In the genomic region with DNA sequence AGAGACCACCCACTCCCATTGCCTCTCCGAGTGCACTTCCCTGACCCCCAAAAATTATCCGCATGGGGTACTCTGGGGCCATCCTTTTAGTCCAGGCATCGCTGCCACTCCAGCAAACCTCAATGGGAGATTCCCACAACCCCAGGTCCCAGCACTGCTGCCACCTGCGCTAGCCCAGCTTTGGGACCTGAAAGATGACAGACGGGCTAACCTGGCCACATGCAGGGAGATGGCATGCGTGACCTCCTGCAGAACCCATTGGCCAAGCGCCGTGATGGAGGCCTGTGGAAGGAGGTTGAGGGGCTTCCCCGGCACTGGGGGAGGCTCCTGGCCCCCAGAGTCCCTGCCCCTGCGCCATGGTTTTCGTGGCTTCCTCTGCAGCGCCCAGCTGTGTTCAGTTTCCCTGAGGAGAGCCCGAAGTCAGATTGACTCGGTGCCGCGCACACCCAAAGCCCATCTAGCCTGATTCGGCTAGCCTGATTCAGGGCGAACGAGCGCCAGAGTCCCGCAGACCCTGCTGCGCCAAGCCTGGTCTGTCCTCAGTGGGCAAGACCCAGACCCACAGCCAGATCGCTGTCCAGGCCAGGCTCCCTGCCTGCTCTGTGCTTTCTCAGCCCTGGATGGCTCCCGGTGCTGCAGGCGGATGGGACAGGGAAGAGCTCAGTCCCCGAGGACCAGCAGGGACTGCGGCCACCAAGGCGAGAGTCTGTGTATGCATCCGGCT, we compare ENCODE assay signal across 9 cellular contexts. TPM values are rescaled to one million over a fixed set of nuclear protein-coding genes. Genes with fewer than 3 reads are reported as not detected.
A peak's percentile ranks its signal among the peaks of the same experiment; 100 is the strongest.
DNase-seq lines count a peak whose midpoint lies in the region; ATAC-seq and TF ChIP-seq lines count a peak whose summit lies in the region.
"Had no signal": no experiment of that assay in that cellular context is flagged by ENCODE, and none has a peak within 500 bp of the region (broad histone marks: within the 10 kb centered on the region; RNA-seq: fewer than 3 reads in every experiment).

No MANE protein-coding gene starts in this region.

- ATAC-seq in activated naive CD8-positive, alpha-beta T cell treated with anti-CD3 and anti-CD28 coated beads, Interleukin-2, amount 50 U/mL, for 24 hours = no peak
- no peak for ATAC-seq in stimulated activated naive B cell treated with anti-CD40 and anti-IgM and Interleukin-4, amounts not matched to agents 10 μg/mL and 1 μg/mL and 100 μg/mL, for 72 hours (replicated peaks)

- H3K9me3 Mint-ChIP-seq in activated naive CD8-positive, alpha-beta T cell (ENCODE audit: low read depth) = no peaks in the 10 kb centered on the region
- H3K9me3 Mint-ChIP-seq in activated naive CD8-positive, alpha-beta T cell treated with anti-CD3 and anti-CD28 coated beads, Interleukin-2, amount 50 U/mL, for 24 hours = no peaks in the 10 kb centered on the region
- peaks cover 6% of the 10 kb centered on the region for H3K9me3 Mint-ChIP-seq in glutamatergic neuron (ENCODE audit: unreplicated experiment)
- no peaks in the 10 kb centered on the region for H3K9me3 Mint-ChIP-seq in stimulated activated naive B cell treated with anti-CD40 and anti-IgM and Interleukin-4, amounts not matched to agents 10 μg/mL and 1 μg/mL and 100 μg/mL, for 72 hours

- H3K9me3 ChIP-seq in NT2/D1 (ENCODE audit: insufficient read depth, low read length) (peaks cover 12% of the 10 kb centered on the region; the same call in 1 of the 2 replicates), colonic mucosa (no peaks in the 10 kb centered on the region)

- H3K4me1 ChIP-seq in NT2/D1 (ENCODE audit: insufficient read depth, insufficient read length) (peaks cover 15% of the 10 kb centered on the region), colonic mucosa (peaks cover 4% of the 10 kb centered on the region)

- H3K27me3 ChIP-seq in NT2/D1 (ENCODE audit: insufficient read depth, insufficient read length) (peaks cover 60% of the 10 kb centered on the region), colonic mucosa (peaks cover 52% of the 10 kb centered on the region)

- intact Hi-C loops in colonic mucosa (cut with DNase I) = no loop called here

- H3K36me3 Mint-ChIP-seq in activated naive CD8-positive, alpha-beta T cell = no peaks in the 10 kb centered on the region
- H3K36me3 Mint-ChIP-seq in activated naive CD8-positive, alpha-beta T cell treated with anti-CD3 and anti-CD28 coated beads, Interleukin-2, amount 50 U/mL, for 24 hours (ENCODE audit: low read depth) = no peaks in the 10 kb centered on the region
- H3K36me3 Mint-ChIP-seq in glutamatergic neuron (ENCODE audit: unreplicated experiment) = no peaks in the 10 kb centered on the region
- no peaks in the 10 kb centered on the region for H3K36me3 Mint-ChIP-seq in stimulated activated naive B cell treated with anti-CD40 and anti-IgM and Interleukin-4, amounts not matched to agents 10 μg/mL and 1 μg/mL and 100 μg/mL, for 72 hours

- H3K9ac ChIP-seq in NT2/D1 (ENCODE audit: insufficient read length, low read depth) (peak overlapping the region; percentile 42), colonic mucosa (ENCODE audit: low read depth in 2 of 2, low read length in 2 of 2) (no peak overlapping the region)

- no peak for DNase-seq in activated naive CD8-positive, alpha-beta T cell treated with anti-CD3 and anti-CD28 coated beads, Interleukin-2, amount 50 U/mL, for 24 hours
- no peak for DNase-seq in NT2/D1 (ENCODE audit: low read depth, low spot score)
- no peak for DNase-seq in glutamatergic neuron
- DNase-seq in stimulated activated naive B cell treated with anti-CD40 and anti-IgM and Interleukin-4, amounts not matched to agents 10 μg/mL and 1 μg/mL and 100 μg/mL, for 72 hours = no peak
- DNase-seq in NCI-H1436 (lab: John Stamatoyannopoulos, UW) = no peak
- DNase-seq in GM03348 (ENCODE audit: low spot score) = no peak
- DNase-seq in colonic mucosa = no peak

- H3K27me3 Mint-ChIP-seq in activated naive CD8-positive, alpha-beta T cell = peaks cover 21% of the 10 kb centered on the region
- peaks cover 32% of the 10 kb centered on the region for H3K27me3 Mint-ChIP-seq in activated naive CD8-positive, alpha-beta T cell treated with anti-CD3 and anti-CD28 coated beads, Interleukin-2, amount 50 U/mL, for 24 hours
- H3K27me3 Mint-ChIP-seq in glutamatergic neuron (ENCODE audit: unreplicated experiment) = peaks cover 26% of the 10 kb centered on the region
- H3K27me3 Mint-ChIP-seq in stimulated activated naive B cell treated with anti-CD40 and anti-IgM and Interleukin-4, amounts not matched to agents 10 μg/mL and 1 μg/mL and 100 μg/mL, for 72 hours = peaks cover 28 to 42% of the 10 kb centered on the region in 2 donors

- peak overlapping the region; percentile 70 for H3K4me3 Mint-ChIP-seq in activated naive CD8-positive, alpha-beta T cell
- no peak overlapping the region for H3K4me3 Mint-ChIP-seq in activated naive CD8-positive, alpha-beta T cell treated with anti-CD3 and anti-CD28 coated beads, Interleukin-2, amount 50 U/mL, for 24 hours
- H3K4me3 Mint-ChIP-seq in glutamatergic neuron (ENCODE audit: unreplicated experiment) = peak overlapping the region; percentile 79
- peak overlapping the region; percentile 65 to 76 for H3K4me3 Mint-ChIP-seq in stimulated activated naive B cell treated with anti-CD40 and anti-IgM and Interleukin-4, amounts not matched to agents 10 μg/mL and 1 μg/mL and 100 μg/mL, for 72 hours

- no peak overlapping the region for H3K27ac ChIP-seq in colonic mucosa

- H3K36me3 ChIP-seq in NT2/D1 (ENCODE audit: insufficient read depth, insufficient read length, low read length) (no peaks in the 10 kb centered on the region), colonic mucosa (no peaks in the 10 kb centered on the region)

- H3K4me3 ChIP-seq in NT2/D1 (ENCODE audit: insufficient read length, low read depth) (peak overlapping the region; percentile 11), colonic mucosa (no peak overlapping the region)

- H3K27ac Mint-ChIP-seq in activated naive CD8-positive, alpha-beta T cell = no peak overlapping the region
- H3K27ac Mint-ChIP-seq in activated naive CD8-positive, alpha-beta T cell treated with anti-CD3 and anti-CD28 coated beads, Interleukin-2, amount 50 U/mL, for 24 hours = no peak overlapping the region
- no peak overlapping the region for H3K27ac Mint-ChIP-seq in glutamatergic neuron (ENCODE audit: unreplicated experiment)
- H3K27ac Mint-ChIP-seq in stimulated activated naive B cell treated with anti-CD40 and anti-IgM and Interleukin-4, amounts not matched to agents 10 μg/mL and 1 μg/mL and 100 μg/mL, for 72 hours = peak overlapping the region; percentile 73

- TF ChIP-seq CTCF in glutamatergic neuron (IDR thresholded peaks at IDR 0.05; ENCODE audit: partially characterized antibody, unreplicated experiment) (no peak), colonic mucosa (IDR thresholded peaks at IDR 0.05) (no peak)

- peaks cover 13% of the 10 kb centered on the region for H3K4me1 Mint-ChIP-seq in activated naive CD8-positive, alpha-beta T cell (ENCODE audit: low read depth)
- peaks cover 10% of the 10 kb centered on the region for H3K4me1 Mint-ChIP-seq in activated naive CD8-positive, alpha-beta T cell treated with anti-CD3 and anti-CD28 coated beads, Interleukin-2, amount 50 U/mL, for 24 hours
- H3K4me1 Mint-ChIP-seq in glutamatergic neuron (ENCODE audit: low read depth, unreplicated experiment) = peaks cover 3% of the 10 kb centered on the region
- peaks cover 12 to 19% of the 10 kb centered on the region in 2 donors for H3K4me1 Mint-ChIP-seq in stimulated activated naive B cell treated with anti-CD40 and anti-IgM and Interleukin-4, amounts not matched to agents 10 μg/mL and 1 μg/mL and 100 μg/mL, for 72 hours

RNA-seq across cellular contexts. Expression of gene WNT7B, which starts 0.8 kb away (rescaled TPM):
- total RNA-seq in glutamatergic neuron (ENCODE audit: unreplicated experiment) (0.37 TPM), colonic mucosa (under 1 TPM in 1 of 2 donors, not detected in 1; 0.12 TPM)
- total RNA-seq: right cardiac atrium had no signal
